Comparison of ENCODE assay signal across 11 cellular contexts in the genomic region with DNA sequence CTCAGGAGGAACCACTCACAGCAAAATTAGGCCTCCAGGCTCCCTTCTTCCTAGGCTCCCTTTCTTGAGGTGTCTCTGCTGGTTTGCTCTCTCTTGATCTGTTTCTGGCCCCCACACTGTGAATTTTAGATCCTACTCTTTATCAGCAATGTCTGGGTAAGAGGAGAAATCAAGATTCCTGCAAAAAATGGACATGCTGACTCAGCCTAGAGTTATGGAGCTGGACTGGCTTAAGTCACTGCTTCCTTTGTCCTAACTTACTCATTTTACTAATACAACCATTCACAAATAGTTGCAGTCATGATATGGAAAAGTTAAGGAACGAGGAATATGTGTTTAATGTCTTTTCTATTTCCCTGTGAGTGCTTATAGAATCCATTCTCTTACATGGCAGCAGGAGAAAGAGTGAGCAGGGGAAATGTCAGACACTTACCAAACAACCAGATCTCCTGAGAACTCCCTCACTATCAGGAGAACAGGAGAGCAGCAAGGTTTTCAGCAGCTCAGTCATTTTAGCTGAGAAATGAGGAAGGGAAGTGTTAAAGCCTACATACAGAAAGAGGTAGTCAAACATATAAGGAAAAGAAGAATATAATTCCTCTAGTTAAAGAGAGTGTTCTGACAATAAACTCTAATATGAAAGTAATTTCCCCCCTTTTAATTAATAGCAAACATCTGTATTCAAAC.
DNase-seq lines count a peak whose midpoint lies in the region; ATAC-seq, FAIRE-seq and TF ChIP-seq lines count a peak whose summit lies in the region.
"Had no signal": no experiment of that assay in that cellular context is flagged by ENCODE, and none has a peak within 500 bp of the region (broad histone marks: within the 10 kb centered on the region; RNA-seq: fewer than 3 reads in every experiment).

No MANE protein-coding gene starts in this region.

- no peaks in the 10 kb centered on the region for H3K79me1 ChIP-seq in H9 (ENCODE audit: insufficient read depth, low read depth, low read length, poor library complexity, severe bottlenecking)

- FAIRE-seq in A549 (lab: Jason Lieb, UNC), result no peak

- H2BK120ac ChIP-seq in H9 (ENCODE audit: low read depth, low read length, poor library complexity, severe bottlenecking), result no peak overlapping the region

- CTCF ChIA-PET in A549 (lab: Yijun Ruan, JAX), result no interaction called here

- no peak overlapping the region for H3K4me3 Mint-ChIP-seq in H9

- no peak overlapping the region for H2AK5ac ChIP-seq in H9 (ENCODE audit: insufficient read length, low read length)

- TF ChIP-seq POLR2A in A549 (IDR thresholded peaks at IDR 0.05; ENCODE audit: low read length), result no peak

- H3K27ac Mint-ChIP-seq in H9, result peak overlapping the region in 1 of 3 experiments; percentile 17; a peak in 1 of 7 replicates
- H3K27ac Mint-ChIP-seq: activated T-helper 2 cell treated with anti-CD3 and anti-CD28 coated beads, Interferon-gamma antibody, Interleukin-2, Interleukin-4, amounts not matched to agents 10 μg/mL and 5 μg/mL and 100 μg/mL, durations not matched to agents 14 hours and 24 hours and 36 hours had no signal

- H3K9me3 Mint-ChIP-seq in H9, result peaks cover 8 to 9% of the 10 kb centered on the region in 2 experiments; a peak in 4 of 5 replicates

- H3K27ac ChIP-seq in A549 (peak overlapping the region; percentile 91 to 98), foreskin keratinocyte (no peak overlapping the region), H9 (ENCODE audit: insufficient read length, low read depth, low read length) (no peak overlapping the region)

- no peak overlapping the region for H4K5ac ChIP-seq in H9 (ENCODE audit: insufficient read length, low read depth, low read length)

- no peak overlapping the region for H3K4ac ChIP-seq in H9 (ENCODE audit: low read depth, low read length)

- POLR2A ChIA-PET in A549 (lab: Yijun Ruan, JAX), result no interaction called here

- H3K56ac ChIP-seq in H9 (ENCODE audit: insufficient read length, low read depth, low read length), result no peak overlapping the region

- no peak overlapping the region for H4K91ac ChIP-seq in H9 (ENCODE audit: insufficient read length, low read depth, low read length)

- no peaks in the 10 kb centered on the region for H3K23me2 ChIP-seq in H9 (ENCODE audit: insufficient read length, low read depth, low read length, poor library complexity, severe bottlenecking)

- no peak overlapping the region for H2BK20ac ChIP-seq in H9 (ENCODE audit: low read depth, low read length, poor library complexity, severe bottlenecking)

- no peaks in the 10 kb centered on the region for H3K27me3 Mint-ChIP-seq in H9 (ENCODE audit: low read depth)

- 45% methylated on average over 1 of the region's 1 CpG for WGBS in A549 (ENCODE audit: missing lambda C conversion rate)
- WGBS in H9 (ENCODE audit: extremely low coverage, insufficient read length, low lambda C conversion rate), result no CpG with 5 or more reads among the region's 1 CpG

- H3K4me1 ChIP-seq in A549, result peaks cover 64% of the 10 kb centered on the region
- H3K4me1 ChIP-seq in foreskin keratinocyte, result peaks cover 6% of the 10 kb centered on the region
- H3K4me1 ChIP-seq in H9 (ENCODE audit: insufficient read depth, low read length), result no peaks in the 10 kb centered on the region

- no peak for TF ChIP-seq EP300 in A549 (IDR thresholded peaks at IDR 0.05)

- H4K8ac ChIP-seq in H9 (replicated peaks; ENCODE audit: insufficient read length, low read depth, low read length), result no peak overlapping the region

- H3K4me1 Mint-ChIP-seq in H9, result peaks cover 4 to 8% of the 10 kb centered on the region in 2 experiments; a peak in 3 of 4 replicates

- H4K20me1 ChIP-seq in H9 (ENCODE audit: control insufficient read depth, insufficient read depth, insufficient read length), result no peaks in the 10 kb centered on the region

- H3K36me3 Mint-ChIP-seq in H9 (ENCODE audit: insufficient read depth in 1 of 3, low read depth in 3 of 3), result peaks cover 0 to 2% (median 0%) of the 10 kb centered on the region in 3 experiments; a peak in 1 of 7 replicates

- no peak overlapping the region for H3K9ac ChIP-seq in H9 (ENCODE audit: extremely low read depth, insufficient read length, low read length)

- H3K18ac ChIP-seq in H9 (ENCODE audit: insufficient read length, low read depth, low read length), result no peak overlapping the region

- H3K4me2 ChIP-seq in A549 (peak overlapping the region; percentile 37), H9 (ENCODE audit: insufficient read depth, insufficient read length, low read length) (no peak overlapping the region)

- ATAC-seq in A549 (no peak), foreskin keratinocyte (peak; percentile 58), GM19035 (IDR thresholded peaks at IDR 0.05; ENCODE audit: unreplicated experiment) (no peak), GM18517 (IDR thresholded peaks at IDR 0.05; ENCODE audit: unreplicated experiment) (no peak)

- H3K79me2 ChIP-seq in H9 (ENCODE audit: insufficient read depth, low read length), result no peaks in the 10 kb centered on the region

- TF ChIP-seq CTCF in A549 (IDR thresholded peaks at IDR 0.05) (no peak), foreskin keratinocyte (conservative IDR thresholded peaks at IDR 0.05) (no peak), H9 (conservative IDR thresholded peaks at IDR 0.05) (no peak)

- H3K27me3 ChIP-seq in foreskin keratinocyte (no peaks in the 10 kb centered on the region), H9 (ENCODE audit: insufficient read depth, low read length) (no peaks in the 10 kb centered on the region)

- no peak overlapping the region for H3K14ac ChIP-seq in H9 (ENCODE audit: insufficient read depth, low read length)

- TF ChIP-seq RAD21 in A549 (conservative IDR thresholded peaks at IDR 0.05 in 1 of 2, IDR thresholded peaks at IDR 0.05 in 1 of 2), result no peak

- no peak overlapping the region for H2BK5ac ChIP-seq in H9 (ENCODE audit: insufficient read length, low read length)

- H2AFZ ChIP-seq in H9 (ENCODE audit: low read length), result no peak overlapping the region

- no peak overlapping the region for H3T11ph ChIP-seq in H9 (ENCODE audit: low read length)

- no peak overlapping the region for H2BK15ac ChIP-seq in H9 (ENCODE audit: low read depth, low read length)

- H3K9me3 ChIP-seq in A549 (no peaks in the 10 kb centered on the region), H9 (ENCODE audit: control insufficient read depth, low read depth, low read length) (no peaks in the 10 kb centered on the region)

- H2BK12ac ChIP-seq in H9 (ENCODE audit: insufficient read length, low read depth, low read length), result no peak overlapping the region

- H3K4me3 ChIP-seq in A549, result no peak overlapping the region

- no peak for DNase-seq in A549 (ENCODE audit: low read depth in 1 of 2, low spot score in 1 of 2)
- DNase-seq in HS-27A (ENCODE audit: low read depth), result peak; percentile 80
- peak; percentile 89 for DNase-seq in amniotic epithelial cell (ENCODE audit: low read depth)
- DNase-seq in foreskin keratinocyte, result peak in 1 of 2 donors; percentile 56
- no peak for DNase-seq in H9
- DNase-seq in NCI-H187 (lab: John Stamatoyannopoulos, UW), result no peak
- DNase-seq: activated CD4-positive, CD25-positive, alpha-beta regulatory T cell treated with anti-CD3 and anti-CD28 coated beads, Interleukin-2, amount 50 U/mL, for 72 hours; right cardiac atrium had no signal

- H3K23ac ChIP-seq in H9 (ENCODE audit: insufficient read length, low read depth, low read length), result no peak overlapping the region

TF ChIP-seq in A549, 52 proteins besides CTCF, POLR2A, EP300 and RAD21:
- TF ChIP-seq MAFK (IDR thresholded peaks at IDR 0.05; ENCODE audit: partially characterized antibody) (peak; percentile 81), FOSL2 (IDR thresholded peaks at IDR 0.05) (no peak), FOSL2 (CRISPR knock-in tag; IDR thresholded peaks at IDR 0.05) (no peak)

Comparison
In these comparisons a context has a peak if more than half of its experiments do, and no peak if none do; other contexts are left out.
1. DNase-seq: peak in HS-27A (single experiment) and amniotic epithelial cell (single experiment); none in A549 (0 of 2), H9 (single experiment) and NCI-H187 (0 of 2).
2. H3K27ac ChIP-seq: peak in A549 (2 of 2); none in foreskin keratinocyte (single experiment) and H9 (single experiment).